Comparison of ENCODE assay signal across 23 cellular contexts in genomic region chr6:43903739-43904290, GRCh38.
"Had no signal": no experiment of that assay in that cellular context is flagged by ENCODE, and none has a peak within 500 bp of the region (broad histone marks: within the 10 kb centered on the region; RNA-seq: fewer than 3 reads in every experiment).

No MANE protein-coding gene starts in this region.

- H3K4me3 ChIP-seq: breast epithelium, SK-N-MC had no signal

- H3K9me3 ChIP-seq: breast epithelium had no signal

- DNase-seq: activated CD4-positive, alpha-beta T cell treated with anti-CD3 and anti-CD28 coated beads for 48 hours; activated CD4-positive, alpha-beta T cell treated with anti-CD3 and anti-CD28 coated beads, Interleukin-2, amount 50 U/mL, for 4 hours; activated CD4-positive, CD25-positive, alpha-beta regulatory T cell treated with anti-CD3 and anti-CD28 coated beads, Interleukin-2, amount 50 U/mL, for 72 hours; activated CD8-positive, alpha-beta memory T cell treated with anti-CD3 and anti-CD28 coated beads, Interleukin-2, amount 50 U/mL, for 48 hours; activated CD8-positive, alpha-beta T cell treated with anti-CD3 and anti-CD28 coated beads, Interleukin-2, amount 10 ng/mL, durations not matched to agents 7 days and 5 days; activated naive CD4-positive, alpha-beta T cell treated with anti-CD3 and anti-CD28 coated beads, Interleukin-2, amount 50 U/mL, for 16 hours; activated naive CD8-positive, alpha-beta T cell treated with anti-CD3 and anti-CD28 coated beads, Interleukin-2, amount 10 ng/mL, durations not matched to agents 7 days and 5 days; activated T-cell treated with anti-CD3 and anti-CD28 coated beads, Interleukin-2, amount 50 U/mL, for 1 hour; aorta; central memory CD4-positive, alpha-beta T cell; NCI-H1092; NCI-H1417; NCI-H1930; NCI-H2171; NCI-H2227 treated with DMSO at 0.1 percent for 48 hours; NCI-H446 treated with DMSO at 0.1 percent for 48 hours; NCI-H524 treated with DMSO at 0.1 percent for 48 hours; NCI-H748 treated with DMSO at 0.1 percent for 48 hours; SW 1271 had no signal

- H3K27ac Mint-ChIP-seq: activated CD8-positive, alpha-beta T cell treated with anti-CD3 and anti-CD28 coated beads, Interleukin-2, amount 10 ng/mL, durations not matched to agents 7 days and 5 days; activated naive CD8-positive, alpha-beta T cell treated with anti-CD3 and anti-CD28 coated beads, Interleukin-2, amount 10 ng/mL, durations not matched to agents 7 days and 5 days; T-helper 2 cell treated with Interferon-gamma antibody and Interleukin-4, amounts not matched to agents 5 μg/mL and 100 μg/mL, for 36 hours had no signal

- H3K4me1 ChIP-seq: breast epithelium had no signal

- H3K36me3 Mint-ChIP-seq: activated naive CD8-positive, alpha-beta T cell treated with anti-CD3 and anti-CD28 coated beads, Interleukin-2, amount 10 ng/mL, durations not matched to agents 7 days and 5 days had no signal

- H3K4me3 Mint-ChIP-seq: activated CD8-positive, alpha-beta T cell treated with anti-CD3 and anti-CD28 coated beads, Interleukin-2, amount 10 ng/mL, durations not matched to agents 7 days and 5 days; activated naive CD8-positive, alpha-beta T cell treated with anti-CD3 and anti-CD28 coated beads, Interleukin-2, amount 10 ng/mL, durations not matched to agents 7 days and 5 days; T-helper 2 cell treated with Interferon-gamma antibody and Interleukin-4, amounts not matched to agents 5 μg/mL and 100 μg/mL, for 36 hours had no signal

- H3K36me3 ChIP-seq: breast epithelium had no signal

- ATAC-seq: activated CD8-positive, alpha-beta T cell treated with anti-CD3 and anti-CD28 coated beads, Interleukin-2, amount 10 ng/mL, durations not matched to agents 7 days and 5 days had no signal

- H3K9me3 Mint-ChIP-seq: activated naive CD8-positive, alpha-beta T cell treated with anti-CD3 and anti-CD28 coated beads, Interleukin-2, amount 10 ng/mL, durations not matched to agents 7 days and 5 days; T-helper 2 cell treated with Interferon-gamma antibody and Interleukin-4, amounts not matched to agents 5 μg/mL and 100 μg/mL, for 36 hours had no signal

- H3K27ac ChIP-seq: breast epithelium, KMS-11, SK-N-MC had no signal

- H3K27me3 ChIP-seq: breast epithelium had no signal

- H3K9ac ChIP-seq: KMS-11 had no signal

- H3K4me2 ChIP-seq: KMS-11 had no signal
